Comparison of ENCODE assay signal across 23 cellular contexts in genomic region chr6:65728879-65729479, GRCh38. TPM values are rescaled to one million over a fixed set of nuclear protein-coding genes. Genes with fewer than 3 reads are reported as not detected.
"Had no signal": no experiment of that assay in that cellular context is flagged by ENCODE, and none has a peak within 500 bp of the region (broad histone marks: within the 10 kb centered on the region; RNA-seq: fewer than 3 reads in every experiment).

No MANE protein-coding gene starts in this region.

- ATAC-seq: gastrocnemius medialis; heart right ventricle; left ventricle myocardium superior; natural killer cell; pancreas; right cardiac atrium; stimulated activated memory B cell treated with anti-CD40 and anti-IgM and Interleukin-4, amounts not matched to agents 10 μg/mL and 1 μg/mL and 100 μg/mL, for 72 hours had no signal

- DNase-seq: effector memory CD4-positive, alpha-beta T cell; gastrocnemius medialis; heart right ventricle; left ventricle myocardium superior; natural killer cell; occipital lobe; pancreas; right cardiac atrium; spleen; stimulated activated CD4-positive, alpha-beta T cell treated with anti-CD3 and anti-CD28 coated beads, Interleukin-15, amount 100 ng/mL, for 24 hours; stimulated activated CD4-positive, alpha-beta T cell treated with anti-CD3 and anti-CD28 coated beads, Interleukin-1b, Interleukin-23, amount 100 ng/mL, for 48 hours; stimulated activated CD4-positive, alpha-beta T cell treated with anti-CD3 and anti-CD28 coated beads, Interleukin-4, amount 100 ng/mL, for 24 hours; tibial artery had no signal

- H3K27me3 ChIP-seq: esophagus muscularis mucosa, gastrocnemius medialis, heart right ventricle, pancreas, spleen, tibial artery had no signal

- H3K9me3 ChIP-seq: esophagus muscularis mucosa, gastrocnemius medialis, pancreas, tibial artery had no signal

- H3K27ac ChIP-seq: esophagus muscularis mucosa, gastrocnemius medialis, heart right ventricle, pancreas, spleen, tibial artery had no signal

- H3K4me3 ChIP-seq: esophagus muscularis mucosa, gastrocnemius medialis, heart right ventricle, pancreas, spleen, tibial artery had no signal

- H3K36me3 Mint-ChIP-seq: stimulated activated memory B cell treated with anti-CD40 and anti-IgM and Interleukin-4, amounts not matched to agents 10 μg/mL and 1 μg/mL and 100 μg/mL, for 72 hours had no signal

- H3K27ac Mint-ChIP-seq: natural killer cell; progenitor cell of endocrine pancreas; stimulated activated memory B cell treated with anti-CD40 and anti-IgM and Interleukin-4, amounts not matched to agents 10 μg/mL and 1 μg/mL and 100 μg/mL, for 72 hours; stimulated activated naive CD8-positive, alpha-beta T cell treated with anti-CD3 and anti-CD28 coated beads, Interleukin-15, Interleukin-2, amounts not matched to agents 100 ng/mL and 50 ng/mL, for 24 hours had no signal

- H3K36me3 ChIP-seq: esophagus muscularis mucosa, gastrocnemius medialis, heart right ventricle, pancreas, spleen, tibial artery had no signal

- H3K4me3 Mint-ChIP-seq: central memory CD8-positive, alpha-beta T cell; natural killer cell; neural crest cell; stimulated activated memory B cell treated with anti-CD40 and anti-IgM and Interleukin-4, amounts not matched to agents 10 μg/mL and 1 μg/mL and 100 μg/mL, for 72 hours; stimulated activated naive CD8-positive, alpha-beta T cell treated with anti-CD3 and anti-CD28 coated beads, Interleukin-15, Interleukin-2, amounts not matched to agents 100 ng/mL and 50 ng/mL, for 24 hours had no signal

- H3K4me1 ChIP-seq: esophagus muscularis mucosa, gastrocnemius medialis, heart right ventricle, pancreas, spleen, tibial artery had no signal

- H3K27me3 Mint-ChIP-seq: central memory CD8-positive, alpha-beta T cell; progenitor cell of endocrine pancreas; stimulated activated memory B cell treated with anti-CD40 and anti-IgM and Interleukin-4, amounts not matched to agents 10 μg/mL and 1 μg/mL and 100 μg/mL, for 72 hours; stimulated activated naive CD8-positive, alpha-beta T cell treated with anti-CD3 and anti-CD28 coated beads, Interleukin-15, Interleukin-2, amounts not matched to agents 100 ng/mL and 50 ng/mL, for 24 hours had no signal

- H3K4me1 Mint-ChIP-seq: central memory CD8-positive, alpha-beta T cell; natural killer cell; stimulated activated memory B cell treated with anti-CD40 and anti-IgM and Interleukin-4, amounts not matched to agents 10 μg/mL and 1 μg/mL and 100 μg/mL, for 72 hours had no signal

RNA-seq across cellular contexts. Expression of gene EYS, which starts 22.0 kb away (rescaled TPM):
- total RNA-seq: left ventricle myocardium superior, lung microvascular endothelial cell, mucosa of gallbladder, myocyte, ureter had no signal
- polyA plus RNA-seq: heart right ventricle had no signal
